In genomic region chr3:141255864-141256263, GRCh38 we compare ENCODE assay signal across 9 cellular contexts. TPM values are rescaled to one million over a fixed set of nuclear protein-coding genes. Genes with fewer than 3 reads are reported as not detected.
DNase-seq lines count a peak whose midpoint lies in the region; ATAC-seq, FAIRE-seq and TF ChIP-seq lines count a peak whose summit lies in the region.
"Had no signal": no experiment of that assay in that cellular context is flagged by ENCODE, and none has a peak within 500 bp of the region (broad histone marks: within the 10 kb centered on the region; RNA-seq: fewer than 3 reads in every experiment).

No MANE protein-coding gene starts in this region.

- POLR2A ChIA-PET in H1 (lab: Charles Lee; ENCODE audit: partially characterized antibody), result interaction anchor here (2.0 kb wide), 1 partner anchor 24 kb away, joined by 12 read pairs; the partner anchor contains the start of gene PXYLP1

- DNase-seq in NCI-H82 (lab: John Stamatoyannopoulos, UW) (peak; percentile 13), NCI-H82 treated with DMSO at 0.1 percent for 48 hours (lab: John Stamatoyannopoulos, UW; ENCODE audit: unreplicated experiment) (no peak), Peyer's patch (no peak), H1 (ENCODE audit: low read depth in 1 of 2, low spot score in 2 of 2) (peak in 1 of 2 experiments; percentile 54)
- DNase-seq in stimulated activated CD4-positive, alpha-beta T cell treated with anti-CD3 and anti-CD28 coated beads, Interleukin-2, amount 100 ng/mL, for 24 hours, result peak; percentile 35 to 43

- WGBS in H1 (ENCODE audit: extremely low coverage in 1 of 2, insufficient coverage in 1 of 2, insufficient read length in 1 of 2, insufficient replicate concordance in 2 of 2, low coverage in 1 of 2, low lambda C conversion rate in 2 of 2, missing lambda C conversion rate in 1 of 2), 2 experiments, result 83% methylated on average over 6 of the region's 6 CpGs; no CpG with 5 or more reads in 1 of the 2 experiments

- no peak overlapping the region for H2AK5ac ChIP-seq in H1 (ENCODE audit: low read depth, low read length)

- no peak overlapping the region for H3K9ac ChIP-seq in H1 (replicated peaks in 1 of 4; ENCODE audit: extremely low read depth in 1 of 4, low read depth in 3 of 4, low read length in 3 of 4)

- TF ChIP-seq RAD21 in H1 (IDR thresholded peaks at IDR 0.05 in 1 of 2, conservative IDR thresholded peaks at IDR 0.05 in 1 of 2; ENCODE audit: low read depth in 2 of 2, low read length in 2 of 2), result peak; percentile 65 to 73

- H2AFZ ChIP-seq in H1 (ENCODE audit: low read length), result no peak overlapping the region

- H2BK12ac ChIP-seq in H1 (ENCODE audit: low read depth, low read length), result no peak overlapping the region

- TF ChIP-seq POLR2A in Peyer's patch (IDR thresholded peaks at IDR 0.05) (no peak), H1 (IDR thresholded peaks at IDR 0.05; ENCODE audit: control extremely low read depth in 1 of 2, low read depth in 2 of 2, low read length in 2 of 2) (no peak)

- no peak overlapping the region for H2BK120ac ChIP-seq in H1 (replicated peaks; ENCODE audit: low read depth, low read length)

- H3K36me3 ChIP-seq in Peyer's patch (no peaks in the 10 kb centered on the region), H1 (ENCODE audit: control insufficient read depth in 2 of 4, insufficient read depth in 4 of 4, low read length in 3 of 4) (no peaks in the 10 kb centered on the region; a peak in 1 of 8 replicates)
- H3K36me3 ChIP-seq: SJSA1 had no signal

- ATAC-seq in HG03432 (IDR thresholded peaks at IDR 0.05; ENCODE audit: unreplicated experiment), result no peak
- ATAC-seq in GM21619 (IDR thresholded peaks at IDR 0.05; ENCODE audit: unreplicated experiment), result no peak
- no peak for ATAC-seq in HG03520 (IDR thresholded peaks at IDR 0.05; ENCODE audit: unreplicated experiment)

- H3K14ac ChIP-seq in H1 (ENCODE audit: insufficient read length), result no peak overlapping the region

- CTCF ChIA-PET in H1 (lab: Charles Lee; ENCODE audit: partially characterized antibody), result interaction anchor here (0.6 to 6.3 kb wide), 27 partner anchors 9 to 341 kb away, joined by 3 to 80 read pairs (median 4); partner anchors contain the start of gene PXYLP1

- TF ChIP-seq EP300 in H1 (IDR thresholded peaks at IDR 0.05; ENCODE audit: borderline replicate concordance in 1 of 2, low read depth in 2 of 2, low read length in 2 of 2), result no peak

- no peak overlapping the region for H2BK15ac ChIP-seq in H1 (ENCODE audit: low read length)

- no peak overlapping the region for H3K27ac ChIP-seq in Peyer's patch
- no peak overlapping the region for H3K27ac ChIP-seq in H1 (ENCODE audit: low read depth, low read length)
- H3K27ac ChIP-seq: SJSA1 had no signal

- H3K4me1 ChIP-seq in Peyer's patch, result no peaks in the 10 kb centered on the region
- peaks cover 0 to 5% (median 0%) of the 10 kb centered on the region in 4 experiments; a peak in 3 of 7 replicates for H3K4me1 ChIP-seq in H1 (replicated peaks in 1 of 4; ENCODE audit: control insufficient read depth in 3 of 4, insufficient read depth in 4 of 4, low read length in 3 of 4)
- H3K4me1 ChIP-seq: SJSA1 had no signal

- no peak overlapping the region for H3K4me3 ChIP-seq in Peyer's patch
- no peak overlapping the region for H3K4me3 ChIP-seq in H1 (ENCODE audit: extremely low read depth in 1 of 4, insufficient read depth in 2 of 4, low read depth in 3 of 4, low read length in 4 of 4)
- H3K4me3 ChIP-seq: SJSA1 had no signal

- FAIRE-seq in H1 (lab: Jason Lieb, UNC), result peak; percentile 92

- H3K9me3 ChIP-seq in Peyer's patch (no peaks in the 10 kb centered on the region), H1 (ENCODE audit: insufficient read depth in 2 of 2, low read depth in 1 of 2, low read length in 1 of 2) (no peaks in the 10 kb centered on the region)
- H3K9me3 ChIP-seq: SJSA1 had no signal

- no peak overlapping the region for H2BK5ac ChIP-seq in H1 (ENCODE audit: low read depth, low read length)

- H4K91ac ChIP-seq in H1 (replicated peaks; ENCODE audit: insufficient read length, low read length), result no peak overlapping the region

- H4K8ac ChIP-seq in H1 (ENCODE audit: extremely low read depth, insufficient read depth, low read length), result no peak overlapping the region

- H3K79me2 ChIP-seq in H1 (ENCODE audit: control insufficient read depth in 1 of 2, insufficient read depth in 2 of 2, low read length in 2 of 2), result 0 out of 4 replicates have a peak, but pooled peaks cover 0 to 2% of the 10 kb centered on the region in 2 experiments

- H3K56ac ChIP-seq in H1 (replicated peaks; ENCODE audit: insufficient read length, low read depth, low read length), result no peak overlapping the region

- H2BK20ac ChIP-seq in H1 (ENCODE audit: low read length), result no peak overlapping the region

- H3K27me3 ChIP-seq in Peyer's patch (no peaks in the 10 kb centered on the region), H1 (replicated peaks in 1 of 4; ENCODE audit: control insufficient read depth in 3 of 4, extremely low read depth in 1 of 4, insufficient read depth in 3 of 4, low read length in 3 of 4) (no peaks in the 10 kb centered on the region)
- H3K27me3 ChIP-seq: SJSA1 had no signal

- H3K4ac ChIP-seq in H1 (replicated peaks; ENCODE audit: insufficient read length, low read depth, low read length), result no peak overlapping the region

- no peaks in the 10 kb centered on the region; the same call in 1 of the 2 replicates for H3K79me1 ChIP-seq in H1 (ENCODE audit: low read depth, low read length)

- H3K23ac ChIP-seq in H1 (ENCODE audit: insufficient read length), result no peak overlapping the region

- H3K23me2 ChIP-seq in H1 (ENCODE audit: low read depth, low read length), result no peaks in the 10 kb centered on the region

- no peak overlapping the region for H3K18ac ChIP-seq in H1 (ENCODE audit: extremely low read depth, low read length)

- H4K20me1 ChIP-seq in H1 (replicated peaks in 1 of 2; ENCODE audit: control insufficient read depth in 1 of 2, insufficient read depth in 2 of 2, low read length in 2 of 2), result peaks cover 2% of the 10 kb centered on the region in 2 experiments

- no peak overlapping the region for H3K4me2 ChIP-seq in H1 (ENCODE audit: insufficient read depth in 1 of 2, low read depth in 2 of 2, low read length in 2 of 2)

- TF ChIP-seq CTCF in Peyer's patch (IDR thresholded peaks at IDR 0.05) (peak in 4 of 6 experiments; percentile 18 to 37 (median 24)), H1 (IDR thresholded peaks at IDR 0.05; ENCODE audit: control extremely low read depth in 1 of 3, insufficient read depth in 1 of 3, low read depth in 1 of 3, low read length in 3 of 3) (peak in 2 of 3 experiments; percentile 47 to 78; a peak in 3 of 4 replicates)

- H4K5ac ChIP-seq in H1 (ENCODE audit: insufficient read length, low read depth, low read length), result no peak overlapping the region

TF ChIP-seq in H1, 55 proteins besides CTCF, POLR2A, EP300 and RAD21:
- TF ChIP-seq EGR1 (IDR thresholded peaks at IDR 0.05; ENCODE audit: borderline replicate concordance, low read depth, low read length) (no peak), HDAC6 (IDR thresholded peaks at IDR 0.05; ENCODE audit: low read depth, low read length) (no peak), MAX (IDR thresholded peaks at IDR 0.05) (peak; percentile 29; the same call in 1 of the 2 replicates), EZH2 (IDR thresholded peaks at IDR 0.05; ENCODE audit: low read depth, low read length, severe bottlenecking) (no peak), RXRA (IDR thresholded peaks at IDR 0.05; ENCODE audit: insufficient read depth, low read depth, low read length) (no peak), SIX5 (IDR thresholded peaks at IDR 0.05; ENCODE audit: low read depth, low read length) (no peak)

RNA-seq across cellular contexts. Expression of gene PXYLP1, which starts 24.2 kb away (rescaled TPM):
- 10 to 100 TPM in 3 of 4 donors, 1 to 10 TPM in 1; 8.6 to 34.0 (median 19.8) TPM for total RNA-seq in Peyer's patch
- total RNA-seq in H1 (2021; fragmentation: NEBNext Ultra II Directional; extraction: Animal tissue kit (Norgen Biotek cat#: 25700)), result 17.6 and 19.4 TPM in 2 replicates
- 16.8 and 20.6 TPM in 2 replicates for polyA plus RNA-seq in H1 (2011; rRNA removed)
- polyA plus RNA-seq in H1 (2011; cell fraction: cytosol; rRNA removed), result 18.1 TPM
- polyA plus RNA-seq in H1 (2011; cell fraction: nucleus; rRNA removed), result 30.8 TPM
- polyA plus RNA-seq in H1 (2012, experiment 1 of 2), result 18.8 to 25.9 TPM (median 21.0 TPM) in 4 replicates
- 5.4 TPM for polyA plus RNA-seq in H1 (2012, experiment 2 of 2)
- 16.3 TPM for polyA plus RNA-seq in H1 (2013, experiment 1 of 2)
- polyA plus RNA-seq in H1 (2013, experiment 2 of 2), result 20.1 TPM
- polyA minus RNA-seq in H1 (2011; rRNA and poly(A)+ RNA removed), result 42.6 and 54.1 TPM in 2 replicates
- 22.2 TPM for polyA minus RNA-seq in H1 (2011; cell fraction: cytosol; rRNA and poly(A)+ RNA removed)
- polyA minus RNA-seq in H1 (2011; cell fraction: nucleus; rRNA and poly(A)+ RNA removed), result 28.9 TPM

Comparison
In these comparisons a context has a peak if more than half of its experiments do, and no peak if none do; other contexts are left out.
1. DNase-seq: peak in NCI-H82 (single experiment) and stimulated activated CD4-positive, alpha-beta T cell treated with anti-CD3 and anti-CD28 coated beads, Interleukin-2, amount 100 ng/mL, for 24 hours (2 of 2); none in NCI-H82 treated with DMSO at 0.1 percent for 48 hours (single experiment) and Peyer's patch (0 of 3).